In the genomic region with DNA sequence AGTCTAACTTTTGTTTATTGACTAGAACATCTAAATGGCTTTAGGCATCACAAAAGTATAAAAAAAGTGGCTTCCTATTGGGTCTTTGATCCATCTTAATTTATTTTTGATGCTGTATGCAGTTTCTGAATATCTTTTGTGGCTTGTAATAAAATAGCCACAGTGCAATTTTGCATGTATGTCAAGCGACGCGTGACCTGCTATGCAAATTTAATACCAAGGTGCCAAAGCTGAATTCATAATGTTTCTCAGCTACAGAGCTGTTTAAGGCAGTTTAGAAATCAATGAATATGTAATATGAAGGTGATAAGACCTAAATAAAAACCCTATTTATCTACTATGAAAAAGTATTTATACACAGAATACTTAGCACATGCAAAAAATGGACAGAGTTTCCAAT, we compare ENCODE assay signal across 19 cellular contexts.
DNase-seq lines count a peak whose midpoint lies in the region; ATAC-seq, FAIRE-seq and TF ChIP-seq lines count a peak whose summit lies in the region.
"Had no signal": no experiment of that assay in that cellular context is flagged by ENCODE, and none has a peak within 500 bp of the region (broad histone marks: within the 10 kb centered on the region; RNA-seq: fewer than 3 reads in every experiment).

No MANE protein-coding gene starts in this region.

- DNase-seq in left colon = no peak
- DNase-seq in NCI-H187 (lab: John Stamatoyannopoulos, UW) = no peak
- DNase-seq: C1 segment of cervical spinal cord; Calu3; CD4-positive, alpha-beta T cell; DMS 273 treated with DMSO at 0.1 percent for 48 hours; DMS79; EL; H7 had no signal

- peak overlapping the region; percentile 52; the same call in 1 of the 2 replicates for H3K4me2 ChIP-seq in OCI-LY1 (ENCODE audit: low read length)
- H3K4me2 ChIP-seq: GM23338 had no signal

- intact Hi-C loops in left colon (cut with DNase I, micrococcal nuclease) = no loop called here

- H3K27me3 ChIP-seq in OCI-LY1 (ENCODE audit: insufficient read depth, low read length) = no peaks in the 10 kb centered on the region

- H3K27ac ChIP-seq in OCI-LY1 (ENCODE audit: low read depth, low read length, poor library complexity, severe bottlenecking) = peak overlapping the region; percentile 90

- H3K9ac ChIP-seq in OCI-LY1 (ENCODE audit: low read length) = peak overlapping the region; percentile 34; the same call in 1 of the 2 replicates

- H2AFZ ChIP-seq in OCI-LY1 (ENCODE audit: low read length) = no peak overlapping the region
- H2AFZ ChIP-seq: GM23338 had no signal

- H3F3A ChIP-seq in OCI-LY1 (ENCODE audit: insufficient read depth, low read length) = no peaks in the 10 kb centered on the region

- no peaks in the 10 kb centered on the region for H3K9me3 ChIP-seq in OCI-LY1 (ENCODE audit: low read length)

- no peaks in the 10 kb centered on the region; the same call in 1 of the 2 replicates for H3K36me3 ChIP-seq in OCI-LY1 (ENCODE audit: insufficient read depth, low read length)

- ATAC-seq in HG03354 (IDR thresholded peaks at IDR 0.05; ENCODE audit: poor library complexity, severe bottlenecking, unreplicated experiment) (peak; percentile 50), GM19463 (IDR thresholded peaks at IDR 0.05; ENCODE audit: unreplicated experiment) (no peak), left colon (no peak), GM21576 (IDR thresholded peaks at IDR 0.05; ENCODE audit: unreplicated experiment) (no peak)
- ATAC-seq: GM23338, K562 had no signal

- FAIRE-seq in colon (lab: Jason Lieb, UNC) = peak; percentile 78
- FAIRE-seq: A204.1, G401.6, GM12892, K562 had no signal

- no peaks in the 10 kb centered on the region for H3K9me2 ChIP-seq in OCI-LY1 (ENCODE audit: low read depth, low read length)

- H3K79me2 ChIP-seq in OCI-LY1 (ENCODE audit: insufficient read depth, low read length) = no peaks in the 10 kb centered on the region

- no peak for TF ChIP-seq CTCF in OCI-LY1 (IDR thresholded peaks at IDR 0.05; ENCODE audit: low read length)

- peak overlapping the region; percentile 29 for H3K4me3 ChIP-seq in OCI-LY1 (ENCODE audit: low read depth, low read length, poor library complexity, severe bottlenecking)
- H3K4me3 ChIP-seq: GM23338, K562 had no signal

- H3K4me1 ChIP-seq in OCI-LY1 (ENCODE audit: insufficient read depth, low read length, severe bottlenecking) = peaks cover 57% of the 10 kb centered on the region

- H4K20me1 ChIP-seq in OCI-LY1 (ENCODE audit: insufficient read depth, low read length) = no peaks in the 10 kb centered on the region
